18 cellular contexts compared by ENCODE assay signal in the genomic region with DNA sequence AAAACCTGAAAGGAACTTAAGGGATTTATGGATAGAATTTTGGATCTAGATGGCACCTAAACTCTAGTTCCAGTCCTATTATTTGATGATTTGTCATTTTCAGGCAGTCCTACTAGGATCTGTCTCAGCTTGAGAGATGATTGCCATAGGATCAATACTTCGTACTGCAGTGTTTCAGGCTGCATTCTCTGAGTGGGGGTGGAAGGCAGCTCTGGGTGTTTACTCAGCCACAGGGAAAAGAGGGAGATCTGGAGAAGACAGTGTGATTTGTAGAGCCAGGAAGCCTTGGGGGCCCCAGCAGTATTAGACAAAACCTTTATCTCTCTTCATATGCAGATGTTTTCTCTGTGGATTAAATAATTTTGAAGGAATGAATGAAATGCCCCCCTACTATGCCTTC.
DNase-seq lines count a peak whose midpoint lies in the region; ATAC-seq, FAIRE-seq and TF ChIP-seq lines count a peak whose summit lies in the region.
"Had no signal": no experiment of that assay in that cellular context is flagged by ENCODE, and none has a peak within 500 bp of the region (broad histone marks: within the 10 kb centered on the region; RNA-seq: fewer than 3 reads in every experiment).

No MANE protein-coding gene starts in this region.

- no peak overlapping the region for H2BK5ac ChIP-seq in H9 (ENCODE audit: insufficient read length, low read length)

- H3K4me1 Mint-ChIP-seq in H9: peaks cover 48 to 50% of the 10 kb centered on the region in 2 experiments
- peaks cover 52% of the 10 kb centered on the region for H3K4me1 Mint-ChIP-seq in WTC11
- peaks cover 35% of the 10 kb centered on the region for H3K4me1 Mint-ChIP-seq in progenitor cell of endocrine pancreas (ENCODE audit: low read depth)
- H3K4me1 Mint-ChIP-seq: B cell had no signal

- H3K27me3 ChIP-seq in H9 (ENCODE audit: insufficient read depth, low read length) (no peaks in the 10 kb centered on the region), iPS-20b (ENCODE audit: insufficient read depth, low read length) (no peaks in the 10 kb centered on the region), breast epithelium (no peaks in the 10 kb centered on the region)
- H3K27me3 ChIP-seq: BLaER1 treated with 17β-estradiol and CSF1 and Interleukin-3, amounts not matched to agents 10 nM and 100 nM had no signal

- H3K4me3 ChIP-seq in iPS-20b (ENCODE audit: low read length): no peak overlapping the region
- H3K4me3 ChIP-seq in breast epithelium: no peak overlapping the region
- H3K4me3 ChIP-seq: BLaER1 treated with 17β-estradiol and CSF1 and Interleukin-3, amounts not matched to agents 10 nM and 100 nM; K562 had no signal

- H3K9ac ChIP-seq in H9 (ENCODE audit: extremely low read depth, insufficient read length, low read length) (no peak overlapping the region), iPS-20b (ENCODE audit: low read depth, low read length) (peak overlapping the region; percentile 19; the same call in 1 of the 2 replicates)
- H3K9ac ChIP-seq: BLaER1 treated with 17β-estradiol and CSF1 and Interleukin-3, amounts not matched to agents 10 nM and 100 nM had no signal

- POLR2A ChIA-PET in WTC11 (lab: Charles Lee): no interaction called here

- CTCF ChIA-PET in WTC11 (lab: Charles Lee): interaction anchor here (1.4 kb wide), 1 partner anchor 17 kb away, joined by 3 read pairs; no protein-coding TSS in a partner anchor

- no peak overlapping the region for H2AK5ac ChIP-seq in H9 (ENCODE audit: insufficient read length, low read length)

- no peak overlapping the region for H3K4me2 ChIP-seq in H9 (ENCODE audit: insufficient read depth, insufficient read length, low read length)

- no peak overlapping the region for H3T11ph ChIP-seq in H9 (ENCODE audit: low read length)

- peak; percentile 59 for ATAC-seq in WTC11
- ATAC-seq: CD8-positive, alpha-beta T cell; K562 had no signal

- no peak overlapping the region for H3K4ac ChIP-seq in H9 (ENCODE audit: low read depth, low read length)

- no peak overlapping the region for H4K5ac ChIP-seq in H9 (ENCODE audit: insufficient read length, low read depth, low read length)

- no peak for TF ChIP-seq POLR2A in breast epithelium (IDR thresholded peaks at IDR 0.05)

- no peaks in the 10 kb centered on the region for H3K23me2 ChIP-seq in H9 (ENCODE audit: insufficient read length, low read depth, low read length, poor library complexity, severe bottlenecking)

- FAIRE-seq in frontal cortex (lab: Jason Lieb, UNC): no peak
- FAIRE-seq: G401.6, GM12891, K562 had no signal

- H2BK15ac ChIP-seq in H9 (ENCODE audit: low read depth, low read length): no peak overlapping the region

- TF ChIP-seq CTCF in H9 (conservative IDR thresholded peaks at IDR 0.05): no peak
- TF ChIP-seq CTCF in WTC11 (IDR thresholded peaks at IDR 0.05): no peak
- no peak for TF ChIP-seq CTCF in progenitor cell of endocrine pancreas (IDR thresholded peaks at IDR 0.05; ENCODE audit: unreplicated experiment)
- TF ChIP-seq CTCF in breast epithelium (IDR thresholded peaks at IDR 0.05): no peak

- H3K14ac ChIP-seq in H9 (ENCODE audit: insufficient read depth, low read length): no peak overlapping the region

- H3K23ac ChIP-seq in H9 (ENCODE audit: insufficient read length, low read depth, low read length): no peak overlapping the region

- H3K4me3 Mint-ChIP-seq in H9 (no peak overlapping the region), WTC11 (no peak overlapping the region), progenitor cell of endocrine pancreas (ENCODE audit: low read depth) (no peak overlapping the region)
- H3K4me3 Mint-ChIP-seq: B cell; CD8-positive, alpha-beta T cell had no signal

- H3K9me3 Mint-ChIP-seq in H9 (no peaks in the 10 kb centered on the region), WTC11 (no peaks in the 10 kb centered on the region), progenitor cell of endocrine pancreas (ENCODE audit: low read depth) (no peaks in the 10 kb centered on the region)
- H3K9me3 Mint-ChIP-seq: CD8-positive, alpha-beta T cell had no signal

- H3K27ac Mint-ChIP-seq in H9 (peak overlapping the region in 2 of 3 experiments; percentile 41 to 44; a peak in 2 of 7 replicates), WTC11 (peak overlapping the region; percentile 78), progenitor cell of endocrine pancreas (peak overlapping the region; percentile 86)
- H3K27ac Mint-ChIP-seq: B cell; CD8-positive, alpha-beta T cell had no signal

- H2AFZ ChIP-seq in H9 (ENCODE audit: low read length): no peak overlapping the region

- no peak overlapping the region for H2BK12ac ChIP-seq in H9 (ENCODE audit: insufficient read length, low read depth, low read length)

- no peak overlapping the region for H2BK20ac ChIP-seq in H9 (ENCODE audit: low read depth, low read length, poor library complexity, severe bottlenecking)

- intact Hi-C loops in breast epithelium (cut with DNase I; ENCODE audit: low total_unique reads): no loop called here

- H3K18ac ChIP-seq in H9 (ENCODE audit: insufficient read length, low read depth, low read length): no peak overlapping the region

- WGBS in H9 (ENCODE audit: extremely low coverage, insufficient read length, low lambda C conversion rate): no CpG with 5 or more reads among the region's 1 CpG

- H4K8ac ChIP-seq in H9 (replicated peaks; ENCODE audit: insufficient read length, low read depth, low read length): no peak overlapping the region

- H3K79me1 ChIP-seq in H9 (ENCODE audit: insufficient read depth, low read depth, low read length, poor library complexity, severe bottlenecking): no peaks in the 10 kb centered on the region

- peaks cover 0 to 10% (median 0%) of the 10 kb centered on the region in 3 experiments; a peak in 3 of 7 replicates for H3K36me3 Mint-ChIP-seq in H9 (ENCODE audit: insufficient read depth in 1 of 3, low read depth in 3 of 3)
- no peaks in the 10 kb centered on the region for H3K36me3 Mint-ChIP-seq in WTC11
- H3K36me3 Mint-ChIP-seq in progenitor cell of endocrine pancreas (ENCODE audit: insufficient read depth): no peaks in the 10 kb centered on the region
- H3K36me3 Mint-ChIP-seq: CD8-positive, alpha-beta T cell had no signal

- H2BK120ac ChIP-seq in H9 (ENCODE audit: low read depth, low read length, poor library complexity, severe bottlenecking): no peak overlapping the region

- no peaks in the 10 kb centered on the region for H3K36me3 ChIP-seq in iPS-20b (ENCODE audit: insufficient read depth, low read depth, low read length)
- no peaks in the 10 kb centered on the region for H3K36me3 ChIP-seq in breast epithelium
- H3K36me3 ChIP-seq: BLaER1 treated with 17β-estradiol and CSF1 and Interleukin-3, amounts not matched to agents 10 nM and 100 nM had no signal

- H3K9me3 ChIP-seq in H9 (ENCODE audit: control insufficient read depth, low read depth, low read length) (no peaks in the 10 kb centered on the region), iPS-20b (ENCODE audit: insufficient read depth, low read depth, low read length) (no peaks in the 10 kb centered on the region), breast epithelium (no peaks in the 10 kb centered on the region)
- H3K9me3 ChIP-seq: BLaER1 treated with 17β-estradiol and CSF1 and Interleukin-3, amounts not matched to agents 10 nM and 100 nM had no signal

- H3K56ac ChIP-seq in H9 (ENCODE audit: insufficient read length, low read depth, low read length): no peak overlapping the region

- H3K79me2 ChIP-seq in H9 (ENCODE audit: insufficient read depth, low read length): no peaks in the 10 kb centered on the region

- H3K27me3 Mint-ChIP-seq in H9 (ENCODE audit: low read depth): no peaks in the 10 kb centered on the region
- H3K27me3 Mint-ChIP-seq in WTC11 (ENCODE audit: low read depth): no peaks in the 10 kb centered on the region
- H3K27me3 Mint-ChIP-seq in progenitor cell of endocrine pancreas: no peaks in the 10 kb centered on the region
- H3K27me3 Mint-ChIP-seq: B cell had no signal

- H3K4me1 ChIP-seq in H9 (ENCODE audit: insufficient read depth, low read length) (peaks cover 5% of the 10 kb centered on the region; the same call in 1 of the 2 replicates), iPS-20b (ENCODE audit: insufficient read depth, low read length) (peaks cover 34% of the 10 kb centered on the region), breast epithelium (no peaks in the 10 kb centered on the region)
- H3K4me1 ChIP-seq: BLaER1 treated with 17β-estradiol and CSF1 and Interleukin-3, amounts not matched to agents 10 nM and 100 nM had no signal

- no peak overlapping the region for H4K91ac ChIP-seq in H9 (ENCODE audit: insufficient read length, low read depth, low read length)

- DNase-seq in H9 (no peak), WTC11 (ENCODE audit: low spot score) (no peak), progenitor cell of endocrine pancreas (ENCODE audit: low spot score, unreplicated experiment) (no peak), frontal cortex (ENCODE audit: low spot score in 2 of 2) (no peak), amniotic stem cell (lab: John Stamatoyannopoulos, UW) (no peak), breast epithelium (ENCODE audit: low spot score in 2 of 2) (no peak)
- DNase-seq in stimulated activated naive CD4-positive, alpha-beta T cell (lab: John Stamatoyannopoulos, UW): no peak
- DNase-seq: Calu3; CD8-positive, alpha-beta T cell; GOT3; H7; IMR-90 had no signal

- H3K27ac ChIP-seq in H9 (ENCODE audit: insufficient read length, low read depth, low read length): no peak overlapping the region
- peak overlapping the region; percentile 39 for H3K27ac ChIP-seq in iPS-20b (ENCODE audit: low read length)
- H3K27ac ChIP-seq in breast epithelium: no peak overlapping the region
- H3K27ac ChIP-seq: BLaER1 treated with 17β-estradiol and CSF1 and Interleukin-3, amounts not matched to agents 10 nM and 100 nM had no signal

- H4K20me1 ChIP-seq in H9 (ENCODE audit: control insufficient read depth, insufficient read depth, insufficient read length): no peaks in the 10 kb centered on the region
- H4K20me1 ChIP-seq: BLaER1 treated with 17β-estradiol and CSF1 and Interleukin-3, amounts not matched to agents 10 nM and 100 nM had no signal

TF ChIP-seq in WTC11, 78 proteins besides CTCF, POLR2A, EP300 and RAD21:
- TF ChIP-seq ETV6 (CRISPR knock-in tag; IDR thresholded peaks at IDR 0.05) (no peak), ZNF121 (CRISPR knock-in tag; IDR thresholded peaks at IDR 0.05) (no peak), GTF2I (CRISPR knock-in tag; conservative IDR thresholded peaks at IDR 0.05) (no peak), GABPB1 (CRISPR knock-in tag; IDR thresholded peaks at IDR 0.05) (no peak)
